Comparison of ENCODE assay signal across 8 cellular contexts in the genomic region with DNA sequence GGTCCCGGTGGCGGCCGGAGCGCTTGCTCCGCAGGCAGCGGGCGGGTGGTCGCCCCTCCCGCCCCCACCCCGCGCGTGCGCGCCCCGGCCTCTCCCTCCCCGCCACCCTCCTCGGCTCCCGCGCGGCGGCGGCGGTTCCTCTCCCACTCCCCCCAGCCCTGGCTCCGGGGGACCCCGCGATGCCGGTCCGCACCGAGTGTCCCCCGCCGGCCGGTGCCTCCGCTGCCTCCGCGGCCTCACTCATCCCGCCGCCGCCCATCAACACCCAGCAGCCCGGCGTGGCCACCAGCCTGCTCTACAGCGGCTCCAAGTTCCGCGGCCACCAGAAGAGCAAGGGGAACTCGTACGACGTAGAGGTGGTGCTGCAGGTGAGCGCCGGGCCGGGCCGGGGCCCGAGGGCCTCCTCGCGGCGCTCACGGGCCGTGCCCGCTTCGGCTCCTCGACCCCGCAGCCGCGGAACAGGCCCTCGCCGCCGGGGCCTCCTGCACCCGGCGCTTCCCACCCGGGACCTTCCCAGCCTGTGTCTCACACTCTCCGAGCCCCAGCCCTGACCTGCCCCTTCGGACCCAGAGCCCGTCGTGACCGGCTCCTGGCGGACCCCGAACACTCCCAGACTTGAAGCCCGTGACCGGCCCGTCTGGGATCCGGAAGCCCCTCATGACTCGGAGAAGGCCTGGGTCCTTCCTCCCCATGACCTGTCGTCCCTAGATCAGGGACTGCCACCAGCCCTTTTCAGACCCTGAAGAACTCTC. TPM values are rescaled to one million over a fixed set of nuclear protein-coding genes. Genes with fewer than 3 reads are reported as not detected.
DNase-seq lines count a peak whose midpoint lies in the region; ATAC-seq and TF ChIP-seq lines count a peak whose summit lies in the region.

No MANE protein-coding gene starts in this region.

- no peaks in the 10 kb centered on the region for H3K36me3 ChIP-seq in left lung

- no peaks in the 10 kb centered on the region for H3K27me3 ChIP-seq in left lung

- H3K9me3 Mint-ChIP-seq in activated T-cell treated with anti-CD3 and anti-CD28 coated beads, Interleukin-2, amount 50 U/mL, for 4 hours = no peaks in the 10 kb centered on the region
- H3K9me3 Mint-ChIP-seq in HFFc6 = no peaks in the 10 kb centered on the region
- no peaks in the 10 kb centered on the region for H3K9me3 Mint-ChIP-seq in stimulated activated naive CD8-positive, alpha-beta T cell treated with anti-CD3 and anti-CD28 coated beads, Interleukin-15, amount 100 ng/mL, for 72 hours

- no peaks in the 10 kb centered on the region for H3K9me3 ChIP-seq in left lung

- TF ChIP-seq CTCF in HFFc6 (IDR thresholded peaks at IDR 0.05) (no peak), left lung (IDR thresholded peaks at IDR 0.05) (no peak)

- H3K4me1 Mint-ChIP-seq in activated T-cell treated with anti-CD3 and anti-CD28 coated beads, Interleukin-2, amount 50 U/mL, for 4 hours (ENCODE audit: low read depth) = peaks cover 43% of the 10 kb centered on the region
- peaks cover 44% of the 10 kb centered on the region for H3K4me1 Mint-ChIP-seq in HFFc6 (ENCODE audit: low read depth)
- H3K4me1 Mint-ChIP-seq in stimulated activated naive CD8-positive, alpha-beta T cell treated with anti-CD3 and anti-CD28 coated beads, Interleukin-15, amount 100 ng/mL, for 72 hours = peaks cover 58% of the 10 kb centered on the region

- intact Hi-C loops in left lung (cut with DNase I) = loop anchor here in 1 of 2 donors (10.0 kb wide), 1 partner anchor 155 kb away; no protein-coding TSS in a partner anchor

- H3K36me3 Mint-ChIP-seq in activated T-cell treated with anti-CD3 and anti-CD28 coated beads, Interleukin-2, amount 50 U/mL, for 4 hours (ENCODE audit: insufficient read depth) = no peaks in the 10 kb centered on the region
- H3K36me3 Mint-ChIP-seq in HFFc6 (ENCODE audit: low read depth) = no peaks in the 10 kb centered on the region; the same call in 1 of the 2 replicates

- peak overlapping the region; percentile 92 for H3K4me3 Mint-ChIP-seq in activated T-cell treated with anti-CD3 and anti-CD28 coated beads, Interleukin-2, amount 50 U/mL, for 4 hours
- peak overlapping the region; percentile 90 for H3K4me3 Mint-ChIP-seq in HFFc6
- peak overlapping the region; percentile 97 to 98 for H3K4me3 Mint-ChIP-seq in stimulated activated naive CD8-positive, alpha-beta T cell treated with anti-CD3 and anti-CD28 coated beads, Interleukin-15, amount 100 ng/mL, for 72 hours

- H3K4me3 ChIP-seq in left lung = peak overlapping the region; percentile 87 to 96

- peak; percentile 35 to 39 for ATAC-seq in activated T-cell treated with anti-CD3 and anti-CD28 coated beads, Interleukin-2, amount 50 U/mL, for 4 hours
- ATAC-seq in left lung = peak; percentile 52
- ATAC-seq in stimulated activated naive CD8-positive, alpha-beta T cell treated with anti-CD3 and anti-CD28 coated beads, Interleukin-15, amount 100 ng/mL, for 72 hours = peak; percentile 34

- H3K27ac ChIP-seq in caudate nucleus (ENCODE audit: low read depth, low read length) = peak overlapping the region; percentile 81
- peak overlapping the region; percentile 68 to 79 for H3K27ac ChIP-seq in left lung

- no peak for DNase-seq in activated T-cell treated with anti-CD3 and anti-CD28 coated beads, Interleukin-2, amount 50 U/mL, for 4 hours
- no peak for DNase-seq in activated T-cell treated with anti-CD3 and anti-CD28 coated beads, Interleukin-2, amount 50 U/mL, for 1 hour
- DNase-seq in HFFc6 = no peak
- DNase-seq in NCI-H69 (lab: John Stamatoyannopoulos, UW) = peak; percentile 62
- peak in 5 of 61 donors; percentile 37 to 79 (median 77) for DNase-seq in caudate nucleus (lab: John Stamatoyannopoulos, UW)
- DNase-seq in left lung = peak; percentile 38 to 90
- peak; percentile 40 to 55 for DNase-seq in stimulated activated naive CD8-positive, alpha-beta T cell treated with anti-CD3 and anti-CD28 coated beads, Interleukin-15, amount 100 ng/mL, for 72 hours
- no peak for DNase-seq in superior temporal gyrus (ENCODE audit: extremely low spot score)

- H3K4me1 ChIP-seq in left lung = peaks cover 8 to 51% of the 10 kb centered on the region in 2 donors

- H3K27me3 Mint-ChIP-seq in activated T-cell treated with anti-CD3 and anti-CD28 coated beads, Interleukin-2, amount 50 U/mL, for 4 hours (ENCODE audit: low read depth) = no peaks in the 10 kb centered on the region
- H3K27me3 Mint-ChIP-seq in HFFc6 (ENCODE audit: insufficient read depth) = no peaks in the 10 kb centered on the region; the same call in 1 of the 2 replicates
- no peaks in the 10 kb centered on the region for H3K27me3 Mint-ChIP-seq in stimulated activated naive CD8-positive, alpha-beta T cell treated with anti-CD3 and anti-CD28 coated beads, Interleukin-15, amount 100 ng/mL, for 72 hours

- peak overlapping the region; percentile 89 for H3K27ac Mint-ChIP-seq in HFFc6
- peak overlapping the region; percentile 95 to 96 for H3K27ac Mint-ChIP-seq in stimulated activated naive CD8-positive, alpha-beta T cell treated with anti-CD3 and anti-CD28 coated beads, Interleukin-15, amount 100 ng/mL, for 72 hours

RNA-seq across cellular contexts. Expression of a gene that starts 0.5 kb away (rescaled TPM):
- 1 to 10 TPM; 7.6 to 8.4 (median 8.3) TPM for total RNA-seq in activated T-cell treated with anti-CD3 and anti-CD28 coated beads, Interleukin-2, amount 50 U/mL, for 4 hours
- total RNA-seq in HFFc6 (2021; fragmentation: NEBNext Ultra II Directional; extraction: Animal tissue kit (Norgen Biotek cat#: 25700)) = 10 to 100 TPM in 2 of 6 experiments, 1 to 10 TPM in 4; 8.6 to 11.9 (median 9.5) TPM
- total RNA-seq in left lung = 1 to 10 TPM; 7.9 to 8.8 TPM

RNA-seq across cellular contexts. Expression of a gene that starts 0.7 kb away (rescaled TPM):
- 10 to 100 TPM; 27.3 to 33.7 (median 33.4) TPM for total RNA-seq in activated T-cell treated with anti-CD3 and anti-CD28 coated beads, Interleukin-2, amount 50 U/mL, for 4 hours
- total RNA-seq in HFFc6 (2021; fragmentation: NEBNext Ultra II Directional; extraction: Animal tissue kit (Norgen Biotek cat#: 25700)) = 10 to 100 TPM; 21.5 to 28.4 (median 23.1) TPM
- 10 to 100 TPM; 36.8 to 38.2 TPM for total RNA-seq in left lung

RNA-seq across cellular contexts. Expression of a gene that starts 48.0 kb away (rescaled TPM):
- total RNA-seq in activated T-cell treated with anti-CD3 and anti-CD28 coated beads, Interleukin-2, amount 50 U/mL, for 4 hours = 10 to 100 TPM; 68.5 to 72.0 (median 70.6) TPM
- total RNA-seq in HFFc6 (2021; fragmentation: NEBNext Ultra II Directional; extraction: Animal tissue kit (Norgen Biotek cat#: 25700)) = 10 to 100 TPM; 30.6 to 38.1 (median 33.7) TPM
- total RNA-seq in left lung = 10 to 100 TPM; 30.1 to 32.9 TPM

Comparison
In these comparisons a context has a peak if more than half of its experiments do, and no peak if none do; other contexts are left out.
1. DNase-seq: peak in NCI-H69 (single experiment), left lung (2 of 2) and stimulated activated naive CD8-positive, alpha-beta T cell treated with anti-CD3 and anti-CD28 coated beads, Interleukin-15, amount 100 ng/mL, for 72 hours (2 of 2); none in activated T-cell treated with anti-CD3 and anti-CD28 coated beads, Interleukin-2, amount 50 U/mL, for 4 hours (single experiment), activated T-cell treated with anti-CD3 and anti-CD28 coated beads, Interleukin-2, amount 50 U/mL, for 1 hour (single experiment), HFFc6 (single experiment) and superior temporal gyrus (single experiment).
2. Peak in every context shown above with its lines, with median percentiles within 50 percentile points of each other: ATAC-seq and H3K4me3 Mint-ChIP-seq.